ENCODE assay signal across 16 cellular contexts in genomic region chr6:167756594-167756993, GRCh38.
DNase-seq lines count a peak whose midpoint lies in the region; ATAC-seq and TF ChIP-seq lines count a peak whose summit lies in the region.
"Had no signal": no experiment of that assay in that cellular context is flagged by ENCODE, and none has a peak within 500 bp of the region (broad histone marks: within the 10 kb centered on the region; RNA-seq: fewer than 3 reads in every experiment).

No MANE protein-coding gene starts in this region.

- WGBS in mesendoderm (ENCODE audit: extremely low coverage, insufficient coverage, low lambda C conversion rate): no CpG with 5 or more reads among the region's 2 CpGs

- H3K27me3 Mint-ChIP-seq in activated T-cell treated with anti-CD3 and anti-CD28 coated beads, Interleukin-2, amount 50 U/mL, for 72 hours (ENCODE audit: low read depth): peaks cover 7% of the 10 kb centered on the region

- no peaks in the 10 kb centered on the region for H3K9me3 Mint-ChIP-seq in activated T-cell treated with anti-CD3 and anti-CD28 coated beads, Interleukin-2, amount 50 U/mL, for 72 hours
- H3K9me3 Mint-ChIP-seq: CD8-positive, alpha-beta T cell had no signal

- H3K4ac ChIP-seq in mesendoderm (ENCODE audit: low read depth, low read length): no peak overlapping the region

- no peaks in the 10 kb centered on the region for H3K79me1 ChIP-seq in mesendoderm (ENCODE audit: low read length)

- no peak overlapping the region for H4K8ac ChIP-seq in mesendoderm (ENCODE audit: low read depth, low read length)

- H3K27me3 ChIP-seq in RWPE2 (ENCODE audit: insufficient read depth, poor library complexity, severe bottlenecking): no peaks in the 10 kb centered on the region
- H3K27me3 ChIP-seq in mesendoderm (ENCODE audit: insufficient read depth, low read length, poor library complexity): no peaks in the 10 kb centered on the region
- H3K27me3 ChIP-seq: BLaER1 treated with 17β-estradiol and CSF1 and Interleukin-3, amounts not matched to agents 10 nM and 100 nM had no signal

- no peak overlapping the region for H3K4me2 ChIP-seq in mesendoderm (ENCODE audit: low read length)
- H3K4me2 ChIP-seq: BLaER1 treated with 17β-estradiol and CSF1 and Interleukin-3, amounts not matched to agents 10 nM and 100 nM had no signal

- H2BK15ac ChIP-seq in mesendoderm (replicated peaks; ENCODE audit: low read depth): no peak overlapping the region

- peak overlapping the region; percentile 83 for H2AK5ac ChIP-seq in mesendoderm (ENCODE audit: low read length)

- no peaks in the 10 kb centered on the region for H3K79me2 ChIP-seq in mesendoderm (ENCODE audit: control insufficient read depth, insufficient read depth, low read length)

- no peak overlapping the region for H4K5ac ChIP-seq in mesendoderm (ENCODE audit: low read length)

- no peak overlapping the region for H3K4me3 Mint-ChIP-seq in activated T-cell treated with anti-CD3 and anti-CD28 coated beads, Interleukin-2, amount 50 U/mL, for 72 hours
- H3K4me3 Mint-ChIP-seq: B cell; CD8-positive, alpha-beta T cell had no signal

- no peaks in the 10 kb centered on the region for H3K4me1 ChIP-seq in RWPE2 (ENCODE audit: insufficient read depth, poor library complexity, severe bottlenecking)
- H3K4me1 ChIP-seq in mesendoderm (ENCODE audit: control insufficient read depth, low read depth, low read length): peaks cover 4% of the 10 kb centered on the region
- H3K4me1 ChIP-seq: HAP-1 had no signal

- H3K9ac ChIP-seq in mesendoderm (ENCODE audit: low read length): no peak overlapping the region
- H3K9ac ChIP-seq: BLaER1 treated with 17β-estradiol and CSF1 and Interleukin-3, amounts not matched to agents 10 nM and 100 nM; GM23248 had no signal

- H2BK5ac ChIP-seq in mesendoderm (ENCODE audit: low read length): no peak overlapping the region

- peak; percentile 30 for DNase-seq in COR-L47 (lab: John Stamatoyannopoulos, UW)
- peak; percentile 20 for DNase-seq in NCI-H2227 (lab: John Stamatoyannopoulos, UW; ENCODE audit: unreplicated experiment)
- no peak for DNase-seq in RWPE2 (ENCODE audit: low spot score)
- DNase-seq in mesendoderm: no peak
- DNase-seq in activated T-cell treated with anti-CD3 and anti-CD28 coated beads, Interleukin-2, amount 50 U/mL, for 72 hours: no peak
- no peak for DNase-seq in SKM-1 (lab: John Stamatoyannopoulos, UW; ENCODE audit: unreplicated experiment)
- no peak for DNase-seq in activated CD4-positive, alpha-beta T cell treated with anti-CD3 and anti-CD28 coated beads for 1 hour
- DNase-seq: CD8-positive, alpha-beta T cell; DMS 273 treated with DMSO at 0.1 percent for 48 hours; DMS53; GM23248; IMR-90 had no signal

- no peaks in the 10 kb centered on the region for H3K9me3 ChIP-seq in RWPE2 (ENCODE audit: severe bottlenecking)
- H3K9me3 ChIP-seq: HAP-1 had no signal

- no peak overlapping the region for H3K56ac ChIP-seq in mesendoderm (ENCODE audit: low read length)

- no peaks in the 10 kb centered on the region for H3K36me3 Mint-ChIP-seq in activated T-cell treated with anti-CD3 and anti-CD28 coated beads, Interleukin-2, amount 50 U/mL, for 72 hours (ENCODE audit: insufficient read depth in 2 of 2)
- H3K36me3 Mint-ChIP-seq: CD8-positive, alpha-beta T cell had no signal

- no peak overlapping the region for H3K23ac ChIP-seq in mesendoderm (ENCODE audit: low read length)

- H3K27ac ChIP-seq in RWPE2 (ENCODE audit: poor library complexity, severe bottlenecking): no peak overlapping the region
- no peak overlapping the region for H3K27ac ChIP-seq in mesendoderm (ENCODE audit: low read depth, low read length)
- H3K27ac ChIP-seq: BLaER1 treated with 17β-estradiol and CSF1 and Interleukin-3, amounts not matched to agents 10 nM and 100 nM; GM23248 had no signal

- no peak overlapping the region for H3K18ac ChIP-seq in mesendoderm (ENCODE audit: low read length)

- no peak overlapping the region for H2BK120ac ChIP-seq in mesendoderm (ENCODE audit: low read depth, low read length)

- H3K36me3 ChIP-seq in RWPE2 (ENCODE audit: low read depth) (no peaks in the 10 kb centered on the region), mesendoderm (ENCODE audit: control insufficient read depth, insufficient read depth, low read length) (no peaks in the 10 kb centered on the region)
- H3K36me3 ChIP-seq: BLaER1 treated with 17β-estradiol and CSF1 and Interleukin-3, amounts not matched to agents 10 nM and 100 nM; HAP-1 had no signal

- TF ChIP-seq CTCF in RWPE2 (IDR thresholded peaks at IDR 0.05; ENCODE audit: poor library complexity, severe bottlenecking): no peak

- no peaks in the 10 kb centered on the region for H3K4me1 Mint-ChIP-seq in activated T-cell treated with anti-CD3 and anti-CD28 coated beads, Interleukin-2, amount 50 U/mL, for 72 hours (ENCODE audit: low read depth)
- H3K4me1 Mint-ChIP-seq: B cell had no signal

- H3K27ac Mint-ChIP-seq in activated T-cell treated with anti-CD3 and anti-CD28 coated beads, Interleukin-2, amount 50 U/mL, for 72 hours: no peak overlapping the region
- H3K27ac Mint-ChIP-seq: B cell; CD8-positive, alpha-beta T cell had no signal

- ATAC-seq in RWPE2 (ENCODE audit: low read depth): 0 out of 3 replicates have a peak, but pooled peaks have one; percentile 21
- ATAC-seq in HG02852 (IDR thresholded peaks at IDR 0.05; ENCODE audit: unreplicated experiment): no peak
- no peak for ATAC-seq in activated T-cell treated with anti-CD3 and anti-CD28 coated beads, Interleukin-2, amount 50 U/mL, for 72 hours (replicated peaks in 1 of 2)
- ATAC-seq: CD8-positive, alpha-beta T cell had no signal

- H3K4me3 ChIP-seq in RWPE2 (ENCODE audit: severe bottlenecking): no peak overlapping the region
- H3K4me3 ChIP-seq in mesendoderm (ENCODE audit: low read length): no peak overlapping the region
- H3K4me3 ChIP-seq: BLaER1 treated with 17β-estradiol and CSF1 and Interleukin-3, amounts not matched to agents 10 nM and 100 nM; GM23248; HAP-1 had no signal

Comparison
In these comparisons a context has a peak if more than half of its experiments do, and no peak if none do; other contexts are left out.
1. DNase-seq: peak in COR-L47 (single experiment) and NCI-H2227 (single experiment); none in RWPE2 (single experiment), mesendoderm (single experiment), activated T-cell treated with anti-CD3 and anti-CD28 coated beads, Interleukin-2, amount 50 U/mL, for 72 hours (0 of 2), SKM-1 (single experiment) and activated CD4-positive, alpha-beta T cell treated with anti-CD3 and anti-CD28 coated beads for 1 hour (single experiment).